ENCODE assay signal across 1 cellular context in genomic region chr19:15506074-15506565, GRCh38.
A peak's percentile ranks its signal among the peaks of the same experiment; 100 is the strongest.
TF ChIP-seq lines count a peak whose summit lies in the region.

No MANE protein-coding gene starts in this region.

TF ChIP-seq in liver, 16 proteins besides CTCF, POLR2A, EP300 and RAD21 (continued from another document):
- TF ChIP-seq ZBTB33 (IDR thresholded peaks at IDR 0.05): peak; percentile 67
- TF ChIP-seq NR2F2 (IDR thresholded peaks at IDR 0.05): peak; percentile 32
- TF ChIP-seq YY1 (IDR thresholded peaks at IDR 0.05): peak; percentile 84
- peak; percentile 89 for TF ChIP-seq REST (IDR thresholded peaks at IDR 0.05)
- TF ChIP-seq FOXA1 (IDR thresholded peaks at IDR 0.05): peak; percentile 70
- peak; percentile 73 for TF ChIP-seq TAF1 (conservative IDR thresholded peaks at IDR 0.05)
- peak in 1 of 2 donors; percentile 80 for TF ChIP-seq EGR1 (IDR thresholded peaks at IDR 0.05; ENCODE audit: low read depth in 2 of 2)
- TF ChIP-seq JUND (IDR thresholded peaks at IDR 0.05): peak in 1 of 2 donors; percentile 72
- TF ChIP-seq RXRA (IDR thresholded peaks at IDR 0.05): peak; percentile 80 to 90
- TF ChIP-seq MAX (IDR thresholded peaks at IDR 0.05): peak; percentile 74
- peak; percentile 82 for TF ChIP-seq SP1 (IDR thresholded peaks at IDR 0.05)
- TF ChIP-seq HNF4A (conservative IDR thresholded peaks at IDR 0.05): peak; percentile 55 to 82
TF ChIP-seq in liver: peak in this region for 16.
